Comparison of ENCODE assay signal across 8 cellular contexts in genomic region chr10:100528123-100528884, GRCh38. TPM values are rescaled to one million over a fixed set of nuclear protein-coding genes. Genes with fewer than 3 reads are reported as not detected.
DNase-seq lines count a peak whose midpoint lies in the region; ATAC-seq and TF ChIP-seq lines count a peak whose summit lies in the region.

No MANE protein-coding gene starts in this region.

- WGBS in right lobe of liver (ENCODE audit: insufficient coverage, low coverage, low lambda C conversion rate, missing lambda C conversion rate), result 52% methylated on average over 7 of the region's 7 CpGs

- H3K4me1 Mint-ChIP-seq in activated naive CD4-positive, alpha-beta T cell treated with anti-CD3 and anti-CD28 coated beads, Interleukin-2, amount 50 U/mL, for 24 hours, result peaks cover 47% of the 10 kb centered on the region
- H3K4me1 Mint-ChIP-seq in activated naive CD8-positive, alpha-beta T cell treated with anti-CD3 and anti-CD28 coated beads, Interleukin-2, amount 10 ng/mL, durations not matched to agents 7 days and 5 days, result peaks cover 38% of the 10 kb centered on the region

- H3K4me3 Mint-ChIP-seq in activated naive CD4-positive, alpha-beta T cell treated with anti-CD3 and anti-CD28 coated beads, Interleukin-2, amount 50 U/mL, for 24 hours, result peak overlapping the region; percentile 94
- peak overlapping the region; percentile 100 for H3K4me3 Mint-ChIP-seq in activated naive CD8-positive, alpha-beta T cell treated with anti-CD3 and anti-CD28 coated beads, Interleukin-2, amount 10 ng/mL, durations not matched to agents 7 days and 5 days

- intact Hi-C loops in right lobe of liver (cut with DNase I), result no loop called here
- intact Hi-C loops in upper lobe of right lung (cut with DNase I), result no loop called here

- H3K27me3 Mint-ChIP-seq in activated naive CD4-positive, alpha-beta T cell treated with anti-CD3 and anti-CD28 coated beads, Interleukin-2, amount 50 U/mL, for 24 hours, result no peaks in the 10 kb centered on the region
- H3K27me3 Mint-ChIP-seq in activated naive CD8-positive, alpha-beta T cell treated with anti-CD3 and anti-CD28 coated beads, Interleukin-2, amount 10 ng/mL, durations not matched to agents 7 days and 5 days, result no peaks in the 10 kb centered on the region

- TF ChIP-seq CTCF in right lobe of liver (IDR thresholded peaks at IDR 0.05), result no peak
- TF ChIP-seq CTCF in upper lobe of right lung (IDR thresholded peaks at IDR 0.05), result no peak

- TF ChIP-seq POLR2A in right lobe of liver (IDR thresholded peaks at IDR 0.05), result no peak

- no peak overlapping the region for H3K27ac ChIP-seq in right lobe of liver
- peak overlapping the region; percentile 79 for H3K27ac ChIP-seq in upper lobe of right lung

- peak overlapping the region; percentile 97 for H3K27ac Mint-ChIP-seq in activated naive CD4-positive, alpha-beta T cell treated with anti-CD3 and anti-CD28 coated beads, Interleukin-2, amount 50 U/mL, for 24 hours
- peak overlapping the region; percentile 94 for H3K27ac Mint-ChIP-seq in activated naive CD8-positive, alpha-beta T cell treated with anti-CD3 and anti-CD28 coated beads, Interleukin-2, amount 10 ng/mL, durations not matched to agents 7 days and 5 days

- DNase-seq in activated naive CD4-positive, alpha-beta T cell treated with Interleukin-2 at 50 U/mL for 16 hours, result no peak
- no peak for DNase-seq in activated naive CD8-positive, alpha-beta T cell treated with anti-CD3 and anti-CD28 coated beads, Interleukin-2, amount 10 ng/mL, durations not matched to agents 7 days and 5 days
- DNase-seq in right lobe of liver (no peak), upper lobe of right lung (no peak), DMS53 treated with DMSO at 0.1 percent for 48 hours (lab: John Stamatoyannopoulos, UW; ENCODE audit: unreplicated experiment) (no peak)

- peaks cover 8% of the 10 kb centered on the region for H3K36me3 Mint-ChIP-seq in activated naive CD4-positive, alpha-beta T cell treated with anti-CD3 and anti-CD28 coated beads, Interleukin-2, amount 50 U/mL, for 24 hours
- peaks cover 34% of the 10 kb centered on the region for H3K36me3 Mint-ChIP-seq in activated naive CD8-positive, alpha-beta T cell treated with anti-CD3 and anti-CD28 coated beads, Interleukin-2, amount 10 ng/mL, durations not matched to agents 7 days and 5 days

- H3K36me3 ChIP-seq in right lobe of liver, result peaks cover 0 to 36% (median 19%) of the 10 kb centered on the region in 4 donors
- H3K36me3 ChIP-seq in upper lobe of right lung, result peaks cover 37% of the 10 kb centered on the region

- ATAC-seq in activated naive CD8-positive, alpha-beta T cell treated with anti-CD3 and anti-CD28 coated beads, Interleukin-2, amount 10 ng/mL, durations not matched to agents 7 days and 5 days (ENCODE audit: low read depth), result peak; percentile 28
- ATAC-seq in right lobe of liver (no peak), upper lobe of right lung (no peak), GM19395 (IDR thresholded peaks at IDR 0.05; ENCODE audit: unreplicated experiment) (no peak), HG02973 (IDR thresholded peaks at IDR 0.05; ENCODE audit: unreplicated experiment) (no peak)

- H3K9me3 Mint-ChIP-seq in activated naive CD4-positive, alpha-beta T cell treated with anti-CD3 and anti-CD28 coated beads, Interleukin-2, amount 50 U/mL, for 24 hours, result no peaks in the 10 kb centered on the region
- H3K9me3 Mint-ChIP-seq in activated naive CD8-positive, alpha-beta T cell treated with anti-CD3 and anti-CD28 coated beads, Interleukin-2, amount 10 ng/mL, durations not matched to agents 7 days and 5 days, result peaks cover 2% of the 10 kb centered on the region

- H3K4me3 ChIP-seq in right lobe of liver (peak overlapping the region; percentile 78 to 96 (median 86)), upper lobe of right lung (peak overlapping the region; percentile 97)

- H3K4me1 ChIP-seq in right lobe of liver (peaks cover 0 to 12% (median 5%) of the 10 kb centered on the region in 4 donors), upper lobe of right lung (peaks cover 15% of the 10 kb centered on the region)

- H3K9me3 ChIP-seq in right lobe of liver (no peaks in the 10 kb centered on the region), upper lobe of right lung (no peaks in the 10 kb centered on the region)

- no peaks in the 10 kb centered on the region for H3K27me3 ChIP-seq in right lobe of liver
- H3K27me3 ChIP-seq in upper lobe of right lung, result no peaks in the 10 kb centered on the region

- POLR2A ChIA-PET in activated naive CD8-positive, alpha-beta T cell treated with anti-CD3 and anti-CD28 coated beads, Interleukin-2, amount 10 ng/mL, durations not matched to agents 7 days and 5 days (lab: Charles Lee), result interaction anchor here (1.1 to 3.3 kb wide), 2 partner anchors 9 to 19 kb away, joined by 3 to 12 read pairs; no protein-coding TSS in a partner anchor

RNA-seq across cellular contexts. Expression of gene NDUFB8, which starts 1.4 kb away (rescaled TPM):
- 100 to 1,000 TPM; 245 to 269 TPM for total RNA-seq in activated naive CD8-positive, alpha-beta T cell treated with anti-CD3 and anti-CD28 coated beads, Interleukin-2, amount 10 ng/mL, durations not matched to agents 7 days and 5 days
- total RNA-seq in right lobe of liver (100 to 1,000 TPM in 3 of 6 experiments, 10 to 100 TPM in 3; 93.6 to 125 (median 99.3) TPM), upper lobe of right lung (110 TPM)

RNA-seq across cellular contexts. Expression of gene HIF1AN, which starts 7.4 kb away (rescaled TPM):
- 10 to 100 TPM; 52.3 to 56.4 TPM for total RNA-seq in activated naive CD8-positive, alpha-beta T cell treated with anti-CD3 and anti-CD28 coated beads, Interleukin-2, amount 10 ng/mL, durations not matched to agents 7 days and 5 days
- 10 to 100 TPM in 3 of 6 experiments, 1 to 10 TPM in 3; 4.5 to 13.9 (median 11.3) TPM for total RNA-seq in right lobe of liver
- total RNA-seq in upper lobe of right lung, result 36.8 TPM

RNA-seq across cellular contexts. Expression of gene SEC31B, which starts 8.6 kb away (rescaled TPM):
- 100 to 1,000 TPM; 156 to 168 TPM for total RNA-seq in activated naive CD8-positive, alpha-beta T cell treated with anti-CD3 and anti-CD28 coated beads, Interleukin-2, amount 10 ng/mL, durations not matched to agents 7 days and 5 days
- total RNA-seq in right lobe of liver (1 to 10 TPM; 2.4 to 9.1 (median 4.7) TPM), upper lobe of right lung (18.2 TPM)
